10 cellular contexts compared by ENCODE assay signal in genomic region chr3:119219069-119219468, GRCh38. TPM values are rescaled to one million over a fixed set of nuclear protein-coding genes. Genes with fewer than 3 reads are reported as not detected.
DNase-seq lines count a peak whose midpoint lies in the region; ATAC-seq, FAIRE-seq and TF ChIP-seq lines count a peak whose summit lies in the region.
"Had no signal": no experiment of that assay in that cellular context is flagged by ENCODE, and none has a peak within 500 bp of the region (broad histone marks: within the 10 kb centered on the region; RNA-seq: fewer than 3 reads in every experiment).

No MANE protein-coding gene starts in this region.

- no peaks in the 10 kb centered on the region for H3K27me3 ChIP-seq in mesendoderm (ENCODE audit: insufficient read depth, low read length, poor library complexity)

- H3K27ac ChIP-seq in mesendoderm (ENCODE audit: low read depth, low read length) = no peak overlapping the region

- no peak overlapping the region for H3K4ac ChIP-seq in mesendoderm (ENCODE audit: low read depth, low read length)

- DNase-seq in left colon (no peak), D721Med (ENCODE audit: insufficient read length, low spot score) (no peak), GF-D8 (lab: John Stamatoyannopoulos, UW) (no peak), mesendoderm (no peak), NCI-H1694 treated with DMSO at 0.1 percent for 48 hours (lab: John Stamatoyannopoulos, UW) (no peak)
- DNase-seq: mammary epithelial cell had no signal

- no peak overlapping the region for H2AK5ac ChIP-seq in mesendoderm (ENCODE audit: low read length)

- no peak overlapping the region for H2BK15ac ChIP-seq in mesendoderm (replicated peaks; ENCODE audit: low read depth)

- no peak for TF ChIP-seq CTCF in D721Med (IDR thresholded peaks at IDR 0.05; ENCODE audit: insufficient read depth, missing control alignments)

- no peak overlapping the region for H3K4me3 ChIP-seq in mesendoderm (ENCODE audit: low read length)

- peaks cover 14% of the 10 kb centered on the region for H3K36me3 ChIP-seq in mesendoderm (ENCODE audit: control insufficient read depth, insufficient read depth, low read length)

- no peak overlapping the region for H3K56ac ChIP-seq in mesendoderm (ENCODE audit: low read length)

- no peak overlapping the region for H3K18ac ChIP-seq in mesendoderm (ENCODE audit: low read length)

- H3K79me1 ChIP-seq in mesendoderm (ENCODE audit: low read length) = no peaks in the 10 kb centered on the region

- H3K4me2 ChIP-seq in mesendoderm (ENCODE audit: low read length) = no peak overlapping the region

- no peak overlapping the region for H4K8ac ChIP-seq in mesendoderm (ENCODE audit: low read depth, low read length)

- H4K5ac ChIP-seq in mesendoderm (ENCODE audit: low read length) = no peak overlapping the region

- no CpG with 5 or more reads among the region's 4 CpGs for WGBS in mesendoderm (ENCODE audit: extremely low coverage, insufficient coverage, low lambda C conversion rate)

- H3K9ac ChIP-seq in mesendoderm (ENCODE audit: low read length) = no peak overlapping the region

- intact Hi-C loops in left colon (cut with DNase I, micrococcal nuclease) = no loop called here

- no peaks in the 10 kb centered on the region for H3K79me2 ChIP-seq in mesendoderm (ENCODE audit: control insufficient read depth, insufficient read depth, low read length)

- H3K23ac ChIP-seq in mesendoderm (ENCODE audit: low read length) = no peak overlapping the region

- H2BK120ac ChIP-seq in mesendoderm (ENCODE audit: low read depth, low read length) = no peak overlapping the region

- H3K4me1 ChIP-seq in mesendoderm (ENCODE audit: control insufficient read depth, low read depth, low read length) = no peaks in the 10 kb centered on the region

- H2BK5ac ChIP-seq in mesendoderm (ENCODE audit: low read length) = no peak overlapping the region

- peak; percentile 98 for ATAC-seq in GM18508 (IDR thresholded peaks at IDR 0.05; ENCODE audit: insufficient read depth, unreplicated experiment)
- peak; percentile 100 for ATAC-seq in GM21619 (IDR thresholded peaks at IDR 0.05; ENCODE audit: unreplicated experiment)
- peak; percentile 98 for ATAC-seq in HG03521 (IDR thresholded peaks at IDR 0.05; ENCODE audit: unreplicated experiment)
- ATAC-seq in left colon = peak; percentile 34

- no peak for FAIRE-seq in D721Med (lab: Jason Lieb, UNC)
- FAIRE-seq: endometrium had no signal

RNA-seq across cellular contexts. Expression of gene B4GALT4, which starts 21.6 kb away (rescaled TPM):
- total RNA-seq in left colon = 10 to 100 TPM; 58.1 to 60.4 TPM
- 16.6 TPM for polyA plus RNA-seq in mesendoderm (2013, experiment 1 of 2)
- 17.0 TPM for polyA plus RNA-seq in mesendoderm (2013, experiment 2 of 2)

RNA-seq across cellular contexts. Expression of gene UPK1B, which starts 45.7 kb away (rescaled TPM):
- total RNA-seq in left colon = not detected
- polyA plus RNA-seq in mesendoderm (2013, experiment 1 of 2) = 0.93 TPM
- 0.59 TPM for polyA plus RNA-seq in mesendoderm (2013, experiment 2 of 2)

Comparison
In these comparisons a context has a peak if more than half of its experiments do, and no peak if none do; other contexts are left out.
1. ATAC-seq: peak in every context shown above with its lines; median percentile 100 in GM21619; 98 in GM18508; 98 in HG03521; 34 in left colon.